Comparison of ENCODE assay signal across 8 cellular contexts in genomic region chr17:35117984-35118383, GRCh38. TPM values are rescaled to one million over a fixed set of nuclear protein-coding genes. Genes with fewer than 3 reads are reported as not detected.
DNase-seq lines count a peak whose midpoint lies in the region; ATAC-seq and TF ChIP-seq lines count a peak whose summit lies in the region.

No MANE protein-coding gene starts in this region.

- peak overlapping the region; percentile 87 to 93 for H3K4me3 Mint-ChIP-seq in stimulated activated naive B cell treated with anti-CD40 and anti-IgM and Interleukin-4, amounts not matched to agents 10 μg/mL and 1 μg/mL and 100 μg/mL, for 72 hours

- H3K27me3 Mint-ChIP-seq in stimulated activated naive B cell treated with anti-CD40 and anti-IgM and Interleukin-4, amounts not matched to agents 10 μg/mL and 1 μg/mL and 100 μg/mL, for 72 hours, result no peaks in the 10 kb centered on the region

- peak overlapping the region; percentile 70 for H3K27ac Mint-ChIP-seq in stimulated activated naive B cell treated with anti-CD40 and anti-IgM and Interleukin-4, amounts not matched to agents 10 μg/mL and 1 μg/mL and 100 μg/mL, for 72 hours

- intact Hi-C loops in uterus (cut with DNase I; ENCODE audit: low total_unique reads), result no loop called here

- H3K4me3 ChIP-seq in OCI-LY3 (ENCODE audit: low read length) (peak overlapping the region; percentile 92), uterus (no peak overlapping the region)

- H2AFZ ChIP-seq in OCI-LY3 (ENCODE audit: low read depth, low read length), result no peak overlapping the region

- peak overlapping the region; percentile 96 for H3K4me2 ChIP-seq in OCI-LY3 (ENCODE audit: low read length)

- peaks cover 39% of the 10 kb centered on the region for H3K79me2 ChIP-seq in OCI-LY3 (ENCODE audit: low read length)

- H3K27ac ChIP-seq in OCI-LY3 (ENCODE audit: low read length), result no peak overlapping the region
- H3K27ac ChIP-seq in uterus, result no peak overlapping the region

- TF ChIP-seq POLR2A in uterus (IDR thresholded peaks at IDR 0.05), result no peak

- no peaks in the 10 kb centered on the region for H3K27me3 ChIP-seq in OCI-LY3 (ENCODE audit: low read depth, low read length)
- H3K27me3 ChIP-seq in uterus, result no peaks in the 10 kb centered on the region

- peak; percentile 44 for TF ChIP-seq CTCF in OCI-LY3 (IDR thresholded peaks at IDR 0.05; ENCODE audit: low read depth, low read length)
- TF ChIP-seq CTCF in uterus (IDR thresholded peaks at IDR 0.05), result no peak

- peaks cover 13% of the 10 kb centered on the region for H3K36me3 ChIP-seq in OCI-LY3 (replicated peaks; ENCODE audit: low read depth, low read length)
- H3K36me3 ChIP-seq in uterus, result no peaks in the 10 kb centered on the region

- peak; percentile 73 for DNase-seq in activated effector memory CD4-positive, alpha-beta T cell treated with anti-CD3 and anti-CD28 coated beads, Interleukin-2, amount 50 U/mL, for 16 hours
- DNase-seq in activated effector memory CD4-positive, alpha-beta T cell treated with Interleukin-2 at 50 U/mL for 16 hours, result no peak
- DNase-seq in dermis microvascular lymphatic vessel endothelial cell (ENCODE audit: low read depth in 2 of 2), result peak; percentile 10 to 38
- DNase-seq in stimulated activated naive B cell treated with anti-CD40 and anti-IgM and Interleukin-4, amounts not matched to agents 10 μg/mL and 1 μg/mL and 100 μg/mL, for 72 hours, result no peak
- DNase-seq in uterus, result no peak
- DNase-seq in cerebellum (ENCODE audit: low spot score), result no peak
- DNase-seq in mucosa of gallbladder (ENCODE audit: low spot score), result no peak

- peak in 1 of 2 donors; percentile 21 for ATAC-seq in stimulated activated naive B cell treated with anti-CD40 and anti-IgM and Interleukin-4, amounts not matched to agents 10 μg/mL and 1 μg/mL and 100 μg/mL, for 72 hours (replicated peaks)

- H3K9me3 ChIP-seq in OCI-LY3 (ENCODE audit: insufficient read depth, low read length), result no peaks in the 10 kb centered on the region
- no peaks in the 10 kb centered on the region for H3K9me3 ChIP-seq in uterus

- peaks cover 22 to 46% of the 10 kb centered on the region in 2 donors for H3K4me1 Mint-ChIP-seq in stimulated activated naive B cell treated with anti-CD40 and anti-IgM and Interleukin-4, amounts not matched to agents 10 μg/mL and 1 μg/mL and 100 μg/mL, for 72 hours

- H3K4me1 ChIP-seq in OCI-LY3 (ENCODE audit: low read length), result peaks cover 13% of the 10 kb centered on the region
- no peaks in the 10 kb centered on the region for H3K4me1 ChIP-seq in uterus

- H3K9ac ChIP-seq in OCI-LY3 (ENCODE audit: low read length), result peak overlapping the region; percentile 93; the same call in 1 of the 2 replicates

- 0 out of 2 replicates have a peak, but pooled peaks cover under 1% of the 10 kb centered on the region for H4K20me1 ChIP-seq in OCI-LY3 (ENCODE audit: insufficient read depth, low read length)

- no peaks in the 10 kb centered on the region for H3K9me3 Mint-ChIP-seq in stimulated activated naive B cell treated with anti-CD40 and anti-IgM and Interleukin-4, amounts not matched to agents 10 μg/mL and 1 μg/mL and 100 μg/mL, for 72 hours

- peaks cover 20 to 25% of the 10 kb centered on the region in 2 donors for H3K36me3 Mint-ChIP-seq in stimulated activated naive B cell treated with anti-CD40 and anti-IgM and Interleukin-4, amounts not matched to agents 10 μg/mL and 1 μg/mL and 100 μg/mL, for 72 hours

RNA-seq across cellular contexts. Expression of gene RAD51D, which starts 1.7 kb away (rescaled TPM):
- total RNA-seq in dermis microvascular lymphatic vessel endothelial cell (7.7 and 22.0 TPM in 2 replicates), uterus (10 to 100 TPM in 2 of 4 donors, 1 to 10 TPM in 1, under 1 TPM in 1; 0.29 to 17.4 (median 7.6) TPM), cerebellum (5.0 TPM), mucosa of gallbladder (9.5 TPM)

RNA-seq across cellular contexts. Expression of gene FNDC8, which starts 3.4 kb away (rescaled TPM):
- under 0.01 TPM in 1 of 2 replicates, not detected in the other for total RNA-seq in dermis microvascular lymphatic vessel endothelial cell
- total RNA-seq in uterus, result not detected
- not detected for total RNA-seq in cerebellum
- total RNA-seq in mucosa of gallbladder, result not detected

RNA-seq across cellular contexts. Expression of gene NLE1, which starts 24.1 kb away (rescaled TPM):
- 15.0 and 17.4 TPM in 2 replicates for total RNA-seq in dermis microvascular lymphatic vessel endothelial cell
- total RNA-seq in uterus, result 10 to 100 TPM in 3 of 4 donors, 1 to 10 TPM in 1; 3.6 to 30.0 (median 19.7) TPM
- total RNA-seq in cerebellum, result 14.2 TPM
- total RNA-seq in mucosa of gallbladder, result 7.1 TPM

RNA-seq across cellular contexts. Expression of gene UNC45B, which starts 29.6 kb away (rescaled TPM):
- total RNA-seq in dermis microvascular lymphatic vessel endothelial cell (under 0.01 TPM in 1 of 2 replicates, not detected in the other), uterus (under 1 TPM in 2 of 4 donors, not detected in 2; 0.21 to 0.55 TPM), cerebellum (not detected), mucosa of gallbladder (0.12 TPM)

RNA-seq across cellular contexts. Expression of gene RFFL, which starts 54.5 kb away (rescaled TPM):
- total RNA-seq in dermis microvascular lymphatic vessel endothelial cell, result 6.0 and 7.3 TPM in 2 replicates
- 10 to 100 TPM; 11.5 to 38.5 (median 14.6) TPM for total RNA-seq in uterus
- total RNA-seq in cerebellum, result 6.7 TPM
- 45.4 TPM for total RNA-seq in mucosa of gallbladder

Comparison
In these comparisons a context has a peak if more than half of its experiments do, and no peak if none do; other contexts are left out.
1. DNase-seq: peak in activated effector memory CD4-positive, alpha-beta T cell treated with anti-CD3 and anti-CD28 coated beads, Interleukin-2, amount 50 U/mL, for 16 hours (single experiment) and dermis microvascular lymphatic vessel endothelial cell (2 of 2); none in activated effector memory CD4-positive, alpha-beta T cell treated with Interleukin-2 at 50 U/mL for 16 hours (single experiment), stimulated activated naive B cell treated with anti-CD40 and anti-IgM and Interleukin-4, amounts not matched to agents 10 μg/mL and 1 μg/mL and 100 μg/mL, for 72 hours (single experiment), uterus (0 of 2), cerebellum (single experiment) and mucosa of gallbladder (single experiment).